In the genomic region with DNA sequence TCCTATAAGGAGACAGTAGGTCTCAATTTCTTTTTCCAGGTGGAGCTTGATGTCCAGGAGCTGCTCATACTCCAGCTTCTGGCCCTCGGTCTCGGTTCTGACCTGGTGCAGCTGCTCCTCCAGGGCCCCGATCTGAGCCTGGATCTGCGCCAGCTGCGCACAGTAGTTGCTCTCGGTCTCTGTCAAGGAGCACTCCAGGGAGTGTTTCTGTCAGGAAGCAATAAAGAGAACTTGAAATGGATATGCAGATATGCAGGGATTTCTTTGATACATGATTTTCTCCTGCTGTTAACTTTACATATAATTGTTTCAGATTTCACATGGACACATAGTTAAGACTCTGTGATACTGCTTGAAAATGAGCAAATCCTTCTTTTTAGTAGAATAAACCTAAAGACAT, we compare ENCODE assay signal across 24 cellular contexts. TPM values are rescaled to one million over a fixed set of nuclear protein-coding genes. Genes with fewer than 3 reads are reported as not detected.
DNase-seq lines count a peak whose midpoint lies in the region; FAIRE-seq and TF ChIP-seq lines count a peak whose summit lies in the region.
"Had no signal": no experiment of that assay in that cellular context is flagged by ENCODE, and none has a peak within 500 bp of the region (broad histone marks: within the 10 kb centered on the region; RNA-seq: fewer than 3 reads in every experiment).

No MANE protein-coding gene starts in this region.

- H3K36me3 ChIP-seq in A673 (ENCODE audit: insufficient read depth, low read length, poor library complexity, severe bottlenecking) = no peaks in the 10 kb centered on the region
- no peaks in the 10 kb centered on the region for H3K36me3 ChIP-seq in SK-N-MC (ENCODE audit: insufficient read depth, low read length)
- H3K36me3 ChIP-seq in CD4-positive, alpha-beta memory T cell (ENCODE audit: insufficient read depth, low read length) = no peaks in the 10 kb centered on the region
- H3K36me3 ChIP-seq: BE2C, BLaER1 had no signal

- H3K9me3 Mint-ChIP-seq in CD4-positive, alpha-beta memory T cell = peaks cover 0 to 8% (median 0%) of the 10 kb centered on the region in 8 donors
- H3K9me3 Mint-ChIP-seq: CD8-positive, alpha-beta T cell had no signal

- H3K27ac Mint-ChIP-seq in CD4-positive, alpha-beta memory T cell = no peak overlapping the region
- H3K27ac Mint-ChIP-seq: CD14-positive monocyte; CD4-positive, CD25-positive, alpha-beta regulatory T cell; CD8-positive, alpha-beta T cell had no signal

- peak overlapping the region; percentile 16 for H3K27ac ChIP-seq in A673 (ENCODE audit: low read depth, low read length, poor library complexity, severe bottlenecking)
- peak overlapping the region; percentile 43 for H3K27ac ChIP-seq in SK-N-MC
- no peak overlapping the region for H3K27ac ChIP-seq in CD4-positive, alpha-beta memory T cell (ENCODE audit: low read depth, low read length)
- H3K27ac ChIP-seq: 22Rv1, A549, BLaER1 had no signal

- no peaks in the 10 kb centered on the region for H3K36me3 Mint-ChIP-seq in CD4-positive, alpha-beta memory T cell
- H3K36me3 Mint-ChIP-seq: CD14-positive monocyte; CD4-positive, CD25-positive, alpha-beta regulatory T cell; CD8-positive, alpha-beta T cell had no signal

- no peak for FAIRE-seq in H54 (lab: Jason Lieb, UNC)
- FAIRE-seq: D721Med, G401.6, GM12891, GM19239 had no signal

- POLR2A ChIA-PET in A673 (lab: Charles Lee; ENCODE audit: low non-redundant PET) = no interaction called here
- POLR2A ChIA-PET in CD4-positive, alpha-beta memory T cell (lab: Charles Lee; ENCODE audit: partially characterized antibody) = no interaction called here

- intact Hi-C loops in A673 (cut with micrococcal nuclease; ENCODE audit: unreplicated experiment) = no loop called here
- intact Hi-C loops in CD4-positive, alpha-beta memory T cell (cut with micrococcal nuclease) = no loop called here

- H3K9ac ChIP-seq in SK-N-MC (ENCODE audit: insufficient read length) = peak overlapping the region; percentile 9
- H3K9ac ChIP-seq: BLaER1 had no signal

- H3K4me1 Mint-ChIP-seq in CD4-positive, alpha-beta memory T cell = no peaks in the 10 kb centered on the region
- H3K4me1 Mint-ChIP-seq: CD14-positive monocyte; CD4-positive, CD25-positive, alpha-beta regulatory T cell had no signal

- H3K27me3 Mint-ChIP-seq in CD4-positive, alpha-beta memory T cell = peaks cover 35 to 42% of the 10 kb centered on the region in 2 donors

- peaks cover 13% of the 10 kb centered on the region for H3K4me1 ChIP-seq in A673 (ENCODE audit: insufficient read depth, low read length, poor library complexity, severe bottlenecking)
- H3K4me1 ChIP-seq in CD4-positive, alpha-beta memory T cell (ENCODE audit: insufficient read depth, low read length) = no peaks in the 10 kb centered on the region
- H3K4me1 ChIP-seq: A549, BE2C, BLaER1, Caco-2 had no signal

- CTCF ChIA-PET in A673 (lab: Charles Lee) = interaction anchor here (0.6 kb wide), 1 partner anchor 713 kb away, joined by 3 read pairs; no protein-coding TSS in a partner anchor
- CTCF ChIA-PET in CD4-positive, alpha-beta memory T cell (lab: Charles Lee; ENCODE audit: partially characterized antibody) = no interaction called here

- no TSS peak for BruUV-seq in A673 (replicated peaks; lab: Mats Ljungman, UMichigan)

- no peak overlapping the region for H3K4me3 ChIP-seq in A673 (ENCODE audit: low read depth, low read length, poor library complexity, severe bottlenecking)
- peak overlapping the region; percentile 69 for H3K4me3 ChIP-seq in SK-N-MC
- H3K4me3 ChIP-seq in CD4-positive, alpha-beta memory T cell (ENCODE audit: low read length in 2 of 2) = no peak overlapping the region
- H3K4me3 ChIP-seq: A549, BLaER1 had no signal

- TF ChIP-seq POLR2A in H54 (IDR thresholded peaks at IDR 0.05; ENCODE audit: low read depth, low read length) = no peak

- no peaks in the 10 kb centered on the region for H3K9me3 ChIP-seq in A673 (ENCODE audit: low read depth, low read length, poor library complexity, severe bottlenecking)
- no peaks in the 10 kb centered on the region for H3K9me3 ChIP-seq in SK-N-MC (ENCODE audit: low read depth, low read length)
- H3K9me3 ChIP-seq in CD4-positive, alpha-beta memory T cell (ENCODE audit: control insufficient read depth in 1 of 2, low read length in 2 of 2) = no peaks in the 10 kb centered on the region
- H3K9me3 ChIP-seq: BE2C, Caco-2 had no signal

- H3K4me3 Mint-ChIP-seq in CD4-positive, alpha-beta memory T cell = no peak overlapping the region
- H3K4me3 Mint-ChIP-seq: CD4-positive, CD25-positive, alpha-beta regulatory T cell; CD8-positive, alpha-beta T cell had no signal

- no peaks in the 10 kb centered on the region for H3K27me3 ChIP-seq in A673 (replicated peaks; ENCODE audit: insufficient read depth, low read depth, low read length, poor library complexity)
- H3K27me3 ChIP-seq in CD4-positive, alpha-beta memory T cell (ENCODE audit: insufficient read depth, low read length) = peaks cover 4% of the 10 kb centered on the region
- H3K27me3 ChIP-seq: BLaER1 had no signal

- TF ChIP-seq CTCF in A673 (conservative IDR thresholded peaks at IDR 0.05; ENCODE audit: low read depth, low read length) = no peak

- peak; percentile 21 for DNase-seq in DMS79 treated with DMSO at 0.1 percent for 48 hours (lab: John Stamatoyannopoulos, UW)
- DNase-seq in DMS79 (lab: John Stamatoyannopoulos, UW) = no peak
- DNase-seq in A673 (ENCODE audit: low spot score) = peak; percentile 63
- DNase-seq in SK-N-MC (ENCODE audit: low read depth, low spot score) = peak; percentile 61
- no peak for DNase-seq in CD4-positive, alpha-beta memory T cell
- no peak for DNase-seq in H54 (ENCODE audit: insufficient read length, low spot score)
- DNase-seq: ACHN; BE2C; C1 segment of cervical spinal cord; Caco-2; Calu3; CD4-positive, CD25-positive, alpha-beta regulatory T cell; CD8-positive, alpha-beta T cell; GF-D8 had no signal

RNA-seq across cellular contexts. Expression of gene KRT25, which starts 4.7 kb away (rescaled TPM):
- total RNA-seq in A673 (2021) = 0.28 and 0.42 TPM in 2 replicates
- total RNA-seq in CD4-positive, alpha-beta memory T cell = not detected
- not detected for polyA plus RNA-seq in CD4-positive, alpha-beta memory T cell
- total RNA-seq: A172; Caco-2; Calu3; CD4-positive, CD25-positive, alpha-beta regulatory T cell; CD8-positive, alpha-beta T cell had no signal
- polyA plus RNA-seq: A549; AG04450; CD14-positive monocyte; CD4-positive, CD25-positive, alpha-beta regulatory T cell had no signal

RNA-seq across cellular contexts. Expression of gene KRT26, which starts 21.6 kb away (rescaled TPM):
- total RNA-seq in A673 (2021) = not detected in 2 replicates
- total RNA-seq in CD4-positive, alpha-beta memory T cell = not detected
- not detected for polyA plus RNA-seq in CD4-positive, alpha-beta memory T cell
- total RNA-seq: A172; Caco-2; Calu3; CD4-positive, CD25-positive, alpha-beta regulatory T cell; CD8-positive, alpha-beta T cell had no signal
- polyA plus RNA-seq: A549; AG04450; CD14-positive monocyte; CD4-positive, CD25-positive, alpha-beta regulatory T cell had no signal

RNA-seq across cellular contexts. Expression of gene KRT27, which starts 32.0 kb away (rescaled TPM):
- total RNA-seq in A673 (2021) = not detected in 2 replicates
- not detected for total RNA-seq in CD4-positive, alpha-beta memory T cell
- polyA plus RNA-seq in CD4-positive, alpha-beta memory T cell = not detected
- total RNA-seq: A172; Caco-2; Calu3; CD4-positive, CD25-positive, alpha-beta regulatory T cell; CD8-positive, alpha-beta T cell had no signal
- polyA plus RNA-seq: A549; AG04450; CD14-positive monocyte; CD4-positive, CD25-positive, alpha-beta regulatory T cell had no signal

RNA-seq across cellular contexts. Expression of gene KRT24, which starts 46.8 kb away (rescaled TPM):
- not detected in 2 replicates for total RNA-seq in A673 (2021)
- not detected for total RNA-seq in CD4-positive, alpha-beta memory T cell
- polyA plus RNA-seq in CD4-positive, alpha-beta memory T cell = not detected
- total RNA-seq: A172; CD4-positive, CD25-positive, alpha-beta regulatory T cell; CD8-positive, alpha-beta T cell had no signal
- polyA plus RNA-seq: A549, AG04450, CD14-positive monocyte had no signal

RNA-seq across cellular contexts. Expression of gene KRT28, which starts 49.4 kb away (rescaled TPM):
- total RNA-seq in A673 (2021) = not detected in 2 replicates
- total RNA-seq in CD4-positive, alpha-beta memory T cell = not detected
- not detected for polyA plus RNA-seq in CD4-positive, alpha-beta memory T cell
- total RNA-seq: A172; Caco-2; Calu3; CD4-positive, CD25-positive, alpha-beta regulatory T cell; CD8-positive, alpha-beta T cell had no signal
- polyA plus RNA-seq: A549; AG04450; CD14-positive monocyte; CD4-positive, CD25-positive, alpha-beta regulatory T cell had no signal

Comparison
In these comparisons a context has a peak if more than half of its experiments do, and no peak if none do; other contexts are left out.
1. DNase-seq: peak in DMS79 treated with DMSO at 0.1 percent for 48 hours (single experiment), A673 (single experiment) and SK-N-MC (single experiment); none in DMS79 (single experiment), CD4-positive, alpha-beta memory T cell (0 of 5) and H54 (single experiment).